In the genomic region with DNA sequence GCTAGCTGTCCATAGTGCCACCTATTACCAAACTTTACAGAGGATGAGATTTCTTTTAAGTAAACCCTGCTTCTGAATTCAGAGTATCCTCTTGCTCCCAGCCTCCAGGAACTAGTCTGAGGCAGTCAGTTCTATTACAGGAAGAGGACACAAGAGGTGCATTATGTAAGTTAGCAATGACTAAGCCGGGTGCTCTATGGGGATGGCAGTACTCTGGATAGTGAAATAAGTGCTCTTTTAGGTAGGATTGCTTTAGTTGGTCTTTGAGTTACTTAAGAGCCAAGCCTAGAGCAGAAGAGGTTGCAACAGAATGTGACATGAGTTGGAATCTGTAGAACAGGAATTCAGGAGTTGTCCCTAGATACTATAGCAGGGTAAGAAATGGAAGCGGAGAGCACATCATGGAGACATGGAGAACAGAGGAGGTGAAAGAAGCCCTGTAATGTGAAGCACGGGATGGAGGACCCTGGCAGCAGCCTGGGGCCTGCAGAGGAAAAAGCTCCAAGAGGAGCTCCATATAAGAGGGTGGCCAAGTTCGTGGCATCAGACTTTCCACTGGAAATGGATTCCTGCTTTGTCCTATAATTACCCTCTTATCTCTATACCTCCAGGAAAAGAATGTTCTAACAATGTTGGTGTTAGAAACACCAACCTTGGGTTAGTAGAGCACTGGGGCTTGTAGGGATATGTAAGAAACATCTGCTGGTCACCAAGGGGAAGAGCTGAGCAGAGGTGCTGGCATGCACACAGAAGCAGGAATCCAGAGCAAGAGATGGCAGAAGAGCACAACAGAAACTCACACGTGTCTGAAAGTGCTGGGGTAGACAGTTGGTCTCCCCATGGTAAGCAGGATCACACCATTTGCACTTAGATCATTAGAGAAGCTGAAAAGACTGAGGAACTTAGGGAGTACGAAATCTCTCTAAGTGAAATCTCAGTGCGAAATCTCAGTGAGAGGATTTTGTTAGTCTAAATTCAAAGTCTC, we compare ENCODE assay signal across 15 cellular contexts.
DNase-seq lines count a peak whose midpoint lies in the region; ATAC-seq and TF ChIP-seq lines count a peak whose summit lies in the region.
"Had no signal": no experiment of that assay in that cellular context is flagged by ENCODE, and none has a peak within 500 bp of the region (broad histone marks: within the 10 kb centered on the region; RNA-seq: fewer than 3 reads in every experiment).

No MANE protein-coding gene starts in this region.

- H3K4me1 Mint-ChIP-seq in chondrocyte (ENCODE audit: low read depth), result peaks cover 4% of the 10 kb centered on the region

- TF ChIP-seq CTCF in epithelial cell of esophagus (IDR thresholded peaks at IDR 0.05; ENCODE audit: insufficient read depth, low read depth, low read length, missing control alignments) (no peak), gastrocnemius medialis (IDR thresholded peaks at IDR 0.05 in 4 of 5, conservative IDR thresholded peaks at IDR 0.05 in 1 of 5) (no peak), testis (IDR thresholded peaks at IDR 0.05) (no peak), chondrocyte (IDR thresholded peaks at IDR 0.05) (no peak)

- peaks cover 15 to 16% of the 10 kb centered on the region in 2 donors for H3K4me1 ChIP-seq in gastrocnemius medialis
- H3K4me1 ChIP-seq in testis, result no peaks in the 10 kb centered on the region

- in situ Hi-C loops in gastrocnemius medialis (cut with MboI; ENCODE audit: low sequenced_read_pairs in 4 of 4), result no loop called here

- WGBS in testis, 2 donors, result 72 to 78% methylated on average over 6 to 7 of the region's 7 CpGs

- H3K4me3 Mint-ChIP-seq in chondrocyte (ENCODE audit: unreplicated experiment), result no peak overlapping the region
- H3K4me3 Mint-ChIP-seq: H9 had no signal

- TF ChIP-seq POLR2A in gastrocnemius medialis (IDR thresholded peaks at IDR 0.05) (no peak), testis (IDR thresholded peaks at IDR 0.05) (no peak)

- H3K4me3 ChIP-seq in epithelial cell of esophagus (ENCODE audit: low read length), result no peak overlapping the region
- H3K4me3 ChIP-seq in gastrocnemius medialis, result no peak overlapping the region
- no peak overlapping the region for H3K4me3 ChIP-seq in testis

- peaks cover 3% of the 10 kb centered on the region for H3K36me3 Mint-ChIP-seq in chondrocyte (ENCODE audit: low read depth)

- intact Hi-C loops in gastrocnemius medialis (cut with DNase I; ENCODE audit: low total_unique reads), result no loop called here
- intact Hi-C loops in testis (cut with DNase I; ENCODE audit: low total_unique reads), result no loop called here

- ATAC-seq in gastrocnemius medialis, result peak; percentile 77 to 93

- no peaks in the 10 kb centered on the region for H3K9me3 ChIP-seq in gastrocnemius medialis
- H3K9me3 ChIP-seq in testis, result no peaks in the 10 kb centered on the region

- no peaks in the 10 kb centered on the region for H3K36me3 ChIP-seq in gastrocnemius medialis
- no peaks in the 10 kb centered on the region for H3K36me3 ChIP-seq in testis (ENCODE audit: low read depth, missing control alignments)

- H3K27ac Mint-ChIP-seq in chondrocyte (ENCODE audit: unreplicated experiment), result no peak overlapping the region

- H3K27me3 ChIP-seq in gastrocnemius medialis (no peaks in the 10 kb centered on the region), testis (no peaks in the 10 kb centered on the region)

- peak in 2 of 3 experiments; percentile 15 to 53 for DNase-seq in NCI-H1417 (lab: John Stamatoyannopoulos, UW)
- no peak for DNase-seq in NCI-H1417 treated with DMSO at 0.1 percent for 48 hours (lab: John Stamatoyannopoulos, UW)
- peak; percentile 5 for DNase-seq in NCI-H226
- peak; percentile 48 for DNase-seq in epithelial cell of esophagus (ENCODE audit: low read depth)
- peak in 1 of 2 donors; percentile 34 for DNase-seq in gastrocnemius medialis
- DNase-seq in testis, result no peak
- no peak for DNase-seq in chondrocyte (ENCODE audit: low spot score)
- no peak for DNase-seq in NCI-H2171 (lab: John Stamatoyannopoulos, UW)
- DNase-seq: 8988T; activated CD4-positive, CD25-positive, alpha-beta regulatory T cell; aorta; H9; hypothalamus; midbrain; NCI-H510A had no signal

- peaks cover 4% of the 10 kb centered on the region for H3K27me3 Mint-ChIP-seq in chondrocyte (ENCODE audit: low read depth)

- H3K9me3 Mint-ChIP-seq in chondrocyte (ENCODE audit: low read depth), result no peaks in the 10 kb centered on the region

- peak overlapping the region; percentile 64 to 77 (median 70) for H3K27ac ChIP-seq in gastrocnemius medialis
- H3K27ac ChIP-seq in testis, result no peak overlapping the region

Comparison
In these comparisons a context has a peak if more than half of its experiments do, and no peak if none do; other contexts are left out.
1. DNase-seq: peak in NCI-H1417 (2 of 3), NCI-H226 (single experiment) and epithelial cell of esophagus (single experiment); none in NCI-H1417 treated with DMSO at 0.1 percent for 48 hours (single experiment), testis (single experiment), chondrocyte (single experiment) and NCI-H2171 (single experiment).
2. H3K27ac ChIP-seq: peak in gastrocnemius medialis (4 of 4); none in testis (0 of 2).